ENCODE assay signal across 1 cellular context in genomic region chr3:73086071-73086494, GRCh38.
TF ChIP-seq lines count a peak whose summit lies in the region.

No MANE protein-coding gene starts in this region.

TF ChIP-seq in K562, 482 proteins besides CTCF, POLR2A, EP300 and RAD21 (continued from another document):
- TF ChIP-seq MGA (IDR thresholded peaks at IDR 0.05) (no peak), MEIS2 (IDR thresholded peaks at IDR 0.05; ENCODE audit: partially characterized antibody) (peak; percentile 15), DEAF1 (CRISPR knock-in tag; IDR thresholded peaks at IDR 0.05) (peak; percentile 65)
